ENCODE assay signal across 12 cellular contexts in genomic region chr1:207870279-207871031, GRCh38. TPM values are rescaled to one million over a fixed set of nuclear protein-coding genes. Genes with fewer than 3 reads are reported as not detected.
DNase-seq lines count a peak whose midpoint lies in the region; ATAC-seq and TF ChIP-seq lines count a peak whose summit lies in the region.
"Had no signal": no experiment of that assay in that cellular context is flagged by ENCODE, and none has a peak within 500 bp of the region (broad histone marks: within the 10 kb centered on the region; RNA-seq: fewer than 3 reads in every experiment).

No MANE protein-coding gene starts in this region.

- no peak for DNase-seq in activated naive CD4-positive, alpha-beta T cell treated with anti-CD3 and anti-CD28 coated beads, Interleukin-2, amount 50 U/mL, for 72 hours (ENCODE audit: low spot score in 2 of 2)
- no peak for DNase-seq in activated naive CD8-positive, alpha-beta T cell treated with anti-CD3 and anti-CD28 coated beads, Interleukin-2, amount 10 ng/mL, durations not matched to agents 7 days and 5 days
- DNase-seq in type B pancreatic cell (ENCODE audit: extremely low spot score, unreplicated experiment) = no peak
- no peak for DNase-seq in amniotic stem cell (lab: John Stamatoyannopoulos, UW)
- no peak for DNase-seq in activated gamma-delta T cell treated with Interleukin-2 at 50 U/mL for 16 hours
- DNase-seq in mesenchymal stem cell = no peak
- DNase-seq: activated CD4-positive, alpha-beta T cell treated with anti-CD3 and anti-CD28 coated beads, Interleukin-2, amount 50 U/mL, for 1 hour; foreskin melanocyte; left cardiac atrium had no signal

- no peak overlapping the region for H3K4me3 ChIP-seq in muscle layer of colon (ENCODE audit: low read depth in 1 of 2, low read length in 2 of 2)
- no peak overlapping the region for H3K4me3 ChIP-seq in mesenchymal stem cell (ENCODE audit: insufficient read depth in 1 of 2, low read depth in 1 of 2, low read length in 2 of 2)

- ATAC-seq in activated naive CD4-positive, alpha-beta T cell treated with anti-CD3 and anti-CD28 coated beads, Interleukin-2, amount 50 U/mL, for 72 hours = no peak
- ATAC-seq in activated naive CD8-positive, alpha-beta T cell treated with anti-CD3 and anti-CD28 coated beads, Interleukin-2, amount 10 ng/mL, durations not matched to agents 7 days and 5 days (ENCODE audit: low read depth) = no peak
- ATAC-seq: left cardiac atrium, Right ventricle myocardium inferior had no signal

- H3K4me1 ChIP-seq in muscle layer of colon (ENCODE audit: insufficient read depth, low read length) = peaks cover 48% of the 10 kb centered on the region
- H3K4me1 ChIP-seq in mesenchymal stem cell (ENCODE audit: control insufficient read depth, insufficient read depth, low read depth, low read length) = peaks cover 15% of the 10 kb centered on the region

- no peaks in the 10 kb centered on the region for H3K27me3 ChIP-seq in muscle layer of colon (ENCODE audit: control insufficient read depth in 1 of 2, insufficient read depth in 2 of 2, low read length in 2 of 2)
- peaks cover 0 to 5% of the 10 kb centered on the region in 2 experiments for H3K27me3 ChIP-seq in mesenchymal stem cell (ENCODE audit: control insufficient read depth in 1 of 2, insufficient read depth in 1 of 2, low read length in 2 of 2)

- no peak overlapping the region for H2AK5ac ChIP-seq in mesenchymal stem cell (ENCODE audit: low read length, severe bottlenecking)

- H3K4ac ChIP-seq in mesenchymal stem cell (ENCODE audit: low read depth in 1 of 2, low read length in 2 of 2) = no peak overlapping the region

- no peak overlapping the region for H2BK5ac ChIP-seq in mesenchymal stem cell (ENCODE audit: low read depth, low read length, poor library complexity, severe bottlenecking)

- no peak overlapping the region for H2AFZ ChIP-seq in mesenchymal stem cell (ENCODE audit: low read depth, low read length)

- H3K27ac Mint-ChIP-seq in activated naive CD4-positive, alpha-beta T cell treated with anti-CD3 and anti-CD28 coated beads, Interleukin-2, amount 50 U/mL, for 24 hours = peak overlapping the region; percentile 95
- peak overlapping the region in 1 of 2 donors; percentile 72 for H3K27ac Mint-ChIP-seq in activated naive CD4-positive, alpha-beta T cell treated with anti-CD3 and anti-CD28 coated beads, Interleukin-2, amount 50 U/mL, for 72 hours
- peak overlapping the region; percentile 7 for H3K27ac Mint-ChIP-seq in activated naive CD8-positive, alpha-beta T cell treated with anti-CD3 and anti-CD28 coated beads, Interleukin-2, amount 10 ng/mL, durations not matched to agents 7 days and 5 days
- peak overlapping the region; percentile 8 for H3K27ac Mint-ChIP-seq in type B pancreatic cell

- H3K9me3 ChIP-seq in muscle layer of colon (ENCODE audit: low read length) = no peaks in the 10 kb centered on the region
- H3K9me3 ChIP-seq in mesenchymal stem cell (ENCODE audit: control insufficient read depth, low read length) = no peaks in the 10 kb centered on the region

- no peak overlapping the region for H2BK12ac ChIP-seq in mesenchymal stem cell (ENCODE audit: low read length in 2 of 2)

- no peaks in the 10 kb centered on the region for H3K27me3 Mint-ChIP-seq in activated naive CD4-positive, alpha-beta T cell treated with anti-CD3 and anti-CD28 coated beads, Interleukin-2, amount 50 U/mL, for 24 hours
- H3K27me3 Mint-ChIP-seq in activated naive CD8-positive, alpha-beta T cell treated with anti-CD3 and anti-CD28 coated beads, Interleukin-2, amount 10 ng/mL, durations not matched to agents 7 days and 5 days = no peaks in the 10 kb centered on the region
- H3K27me3 Mint-ChIP-seq in type B pancreatic cell = peaks cover 20% of the 10 kb centered on the region

- peaks cover 6% of the 10 kb centered on the region for H3K79me1 ChIP-seq in mesenchymal stem cell (replicated peaks; ENCODE audit: low read length, poor library complexity, severe bottlenecking)

- 95% methylated on average over 4 of the region's 4 CpGs for WGBS in mesenchymal stem cell

- no peak overlapping the region for H2BK15ac ChIP-seq in mesenchymal stem cell (ENCODE audit: low read depth, poor library complexity, severe bottlenecking)

- peaks cover 7% of the 10 kb centered on the region for H3K36me3 ChIP-seq in muscle layer of colon (ENCODE audit: insufficient read depth, low read length)
- H3K36me3 ChIP-seq in mesenchymal stem cell (ENCODE audit: control insufficient read depth in 1 of 2, insufficient read depth in 2 of 2, low read depth in 1 of 2, low read length in 2 of 2) = peaks cover 0 to 7% of the 10 kb centered on the region in 2 experiments

- H3K9ac ChIP-seq in muscle layer of colon (ENCODE audit: low read length) = no peak overlapping the region
- H3K9ac ChIP-seq in mesenchymal stem cell (ENCODE audit: low read length) = no peak overlapping the region

- peak overlapping the region; percentile 88 for H3K4me3 Mint-ChIP-seq in activated naive CD4-positive, alpha-beta T cell treated with anti-CD3 and anti-CD28 coated beads, Interleukin-2, amount 50 U/mL, for 24 hours
- H3K4me3 Mint-ChIP-seq in activated naive CD8-positive, alpha-beta T cell treated with anti-CD3 and anti-CD28 coated beads, Interleukin-2, amount 10 ng/mL, durations not matched to agents 7 days and 5 days = peak overlapping the region; percentile 45
- H3K4me3 Mint-ChIP-seq in type B pancreatic cell = peak overlapping the region; percentile 67

- no peak overlapping the region for H2BK120ac ChIP-seq in mesenchymal stem cell (ENCODE audit: low read depth, low read length)

- no peak for TF ChIP-seq CTCF in type B pancreatic cell (conservative IDR thresholded peaks at IDR 0.05)

- no peak overlapping the region for H4K8ac ChIP-seq in mesenchymal stem cell (ENCODE audit: low read length)

- no peak overlapping the region for H4K91ac ChIP-seq in mesenchymal stem cell (ENCODE audit: low read length)

- no peaks in the 10 kb centered on the region for H3K9me3 Mint-ChIP-seq in activated naive CD4-positive, alpha-beta T cell treated with anti-CD3 and anti-CD28 coated beads, Interleukin-2, amount 50 U/mL, for 24 hours
- H3K9me3 Mint-ChIP-seq in activated naive CD4-positive, alpha-beta T cell treated with anti-CD3 and anti-CD28 coated beads, Interleukin-2, amount 50 U/mL, for 72 hours = no peaks in the 10 kb centered on the region
- no peaks in the 10 kb centered on the region for H3K9me3 Mint-ChIP-seq in activated naive CD8-positive, alpha-beta T cell treated with anti-CD3 and anti-CD28 coated beads, Interleukin-2, amount 10 ng/mL, durations not matched to agents 7 days and 5 days
- H3K9me3 Mint-ChIP-seq in type B pancreatic cell = no peaks in the 10 kb centered on the region

- H3K27ac ChIP-seq in muscle layer of colon (ENCODE audit: low read depth, low read length) (peak overlapping the region; percentile 84), mesenchymal stem cell (ENCODE audit: low read length, poor library complexity, severe bottlenecking) (no peak overlapping the region)

- H3K36me3 Mint-ChIP-seq in activated naive CD4-positive, alpha-beta T cell treated with anti-CD3 and anti-CD28 coated beads, Interleukin-2, amount 50 U/mL, for 24 hours = peaks cover 4% of the 10 kb centered on the region
- peaks cover 20 to 34% of the 10 kb centered on the region in 2 donors for H3K36me3 Mint-ChIP-seq in activated naive CD4-positive, alpha-beta T cell treated with anti-CD3 and anti-CD28 coated beads, Interleukin-2, amount 50 U/mL, for 72 hours
- H3K36me3 Mint-ChIP-seq in activated naive CD8-positive, alpha-beta T cell treated with anti-CD3 and anti-CD28 coated beads, Interleukin-2, amount 10 ng/mL, durations not matched to agents 7 days and 5 days = peaks cover 7% of the 10 kb centered on the region
- H3K36me3 Mint-ChIP-seq in type B pancreatic cell = no peaks in the 10 kb centered on the region

- no peak overlapping the region for H3K23ac ChIP-seq in mesenchymal stem cell (ENCODE audit: low read length in 2 of 2)

- no peak overlapping the region for H3K18ac ChIP-seq in mesenchymal stem cell (ENCODE audit: low read depth in 1 of 2, low read length in 2 of 2)

- no peak overlapping the region for H3K14ac ChIP-seq in mesenchymal stem cell (ENCODE audit: low read length in 2 of 2)

- H3K4me1 Mint-ChIP-seq in activated naive CD4-positive, alpha-beta T cell treated with anti-CD3 and anti-CD28 coated beads, Interleukin-2, amount 50 U/mL, for 24 hours = peaks cover 57% of the 10 kb centered on the region
- peaks cover 58% of the 10 kb centered on the region for H3K4me1 Mint-ChIP-seq in activated naive CD8-positive, alpha-beta T cell treated with anti-CD3 and anti-CD28 coated beads, Interleukin-2, amount 10 ng/mL, durations not matched to agents 7 days and 5 days
- peaks cover 20% of the 10 kb centered on the region for H3K4me1 Mint-ChIP-seq in type B pancreatic cell (ENCODE audit: unreplicated experiment)

- H3K4me2 ChIP-seq in mesenchymal stem cell (ENCODE audit: low read length, poor library complexity, severe bottlenecking) = no peak overlapping the region

- POLR2A ChIA-PET in activated naive CD8-positive, alpha-beta T cell treated with anti-CD3 and anti-CD28 coated beads, Interleukin-2, amount 10 ng/mL, durations not matched to agents 7 days and 5 days (lab: Charles Lee) = no interaction called here

RNA-seq across cellular contexts. Expression of gene CD34, which starts 40.5 kb away (rescaled TPM):
- under 1 TPM; 0.07 to 0.16 TPM for total RNA-seq in activated naive CD4-positive, alpha-beta T cell treated with anti-CD3 and anti-CD28 coated beads, Interleukin-2, amount 50 U/mL, for 72 hours
- total RNA-seq in activated naive CD8-positive, alpha-beta T cell treated with anti-CD3 and anti-CD28 coated beads, Interleukin-2, amount 10 ng/mL, durations not matched to agents 7 days and 5 days = not detected
- total RNA-seq in type B pancreatic cell (ENCODE audit: low replicate concordance) = 0.34 TPM in 1 of 2 replicates, not detected in the other
- polyA plus RNA-seq in mesenchymal stem cell (2013, experiment 1 of 2) = 0.10 TPM
- polyA plus RNA-seq in mesenchymal stem cell (2013, experiment 2 of 2) = 0.10 TPM
